ENCODE assay signal across 8 cellular contexts in the genomic region with DNA sequence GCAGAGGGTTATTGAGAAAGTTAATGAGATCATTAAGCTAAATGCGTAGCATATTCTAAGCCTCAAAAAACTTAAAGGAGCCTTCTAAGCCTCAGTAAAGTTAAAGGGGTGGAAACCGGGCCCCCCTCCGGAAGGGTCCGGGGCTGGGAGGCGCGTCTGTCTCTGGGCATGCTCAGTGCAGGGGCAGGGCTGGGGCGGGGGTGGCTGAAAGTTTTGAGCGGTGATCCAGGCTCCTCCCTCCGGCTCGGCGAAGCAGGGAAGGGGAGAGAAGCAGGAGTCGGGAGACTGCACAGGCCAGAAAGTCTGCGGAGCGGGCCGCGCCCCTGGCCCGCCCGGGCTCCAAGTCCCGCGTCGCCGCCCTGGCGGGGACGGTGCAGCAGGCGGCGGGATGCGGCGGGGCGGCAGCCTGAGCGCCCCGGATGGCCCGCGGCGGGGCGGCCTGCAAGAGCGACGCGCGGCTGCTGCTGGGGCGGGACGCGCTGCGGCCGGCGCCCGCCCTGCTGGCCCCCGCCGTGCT. TPM values are rescaled to one million over a fixed set of nuclear protein-coding genes. Genes with fewer than 3 reads are reported as not detected.
DNase-seq lines count a peak whose midpoint lies in the region; ATAC-seq and TF ChIP-seq lines count a peak whose summit lies in the region.

A gene (plus strand): TSS at position 240 of the 517 bp plus-strand sequence. CDS start 180 bp downstream, at position 420.

- H3K4me1 Mint-ChIP-seq in T-helper 1 cell treated with Interleukin-12 subunit alpha and Interleukin-12 subunit beta and Interleukin-4 antibody, amounts not matched to agents 30 μg/mL and 1 μg/mL, for 36 hours (ENCODE audit: low read depth), result peaks cover 8% of the 10 kb centered on the region
- H3K4me1 Mint-ChIP-seq in stimulated activated memory B cell treated with anti-CD40 and anti-IgM and Interleukin-4, amounts not matched to agents 10 μg/mL and 1 μg/mL and 100 μg/mL, for 72 hours, result peaks cover 6% of the 10 kb centered on the region

- peaks cover 6% of the 10 kb centered on the region for H3K9me3 ChIP-seq in ectodermal cell (ENCODE audit: control insufficient read depth, low read length)
- H3K9me3 ChIP-seq in liver (ENCODE audit: control insufficient read depth in 4 of 4, low read length in 3 of 4), result peaks cover 0 to 2% (median 0%) of the 10 kb centered on the region in 4 donors

- H3K36me3 ChIP-seq in ectodermal cell (ENCODE audit: control insufficient read depth, insufficient read depth, low read length) (no peaks in the 10 kb centered on the region), liver (ENCODE audit: control insufficient read depth in 4 of 4, insufficient read depth in 3 of 4, low read depth in 1 of 4, low read length in 3 of 4) (no peaks in the 10 kb centered on the region)

- H3K4me3 Mint-ChIP-seq in T-helper 1 cell treated with Interleukin-12 subunit alpha and Interleukin-12 subunit beta and Interleukin-4 antibody, amounts not matched to agents 30 μg/mL and 1 μg/mL, for 36 hours, result peak within 1 kb of the TSS; percentile 74
- H3K4me3 Mint-ChIP-seq in stimulated activated memory B cell treated with anti-CD40 and anti-IgM and Interleukin-4, amounts not matched to agents 10 μg/mL and 1 μg/mL and 100 μg/mL, for 72 hours, result peak within 1 kb of the TSS; percentile 57

- no peaks in the 10 kb centered on the region for H3K36me3 Mint-ChIP-seq in T-helper 1 cell treated with Interleukin-12 subunit alpha and Interleukin-12 subunit beta and Interleukin-4 antibody, amounts not matched to agents 30 μg/mL and 1 μg/mL, for 36 hours (ENCODE audit: low read depth)
- no peaks in the 10 kb centered on the region for H3K36me3 Mint-ChIP-seq in stimulated activated memory B cell treated with anti-CD40 and anti-IgM and Interleukin-4, amounts not matched to agents 10 μg/mL and 1 μg/mL and 100 μg/mL, for 72 hours

- TF ChIP-seq CTCF in liver (IDR thresholded peaks at IDR 0.05; ENCODE audit: low read depth, low read length, missing input control), result no peak

- H3K9me3 Mint-ChIP-seq in T-helper 1 cell treated with Interleukin-12 subunit alpha and Interleukin-12 subunit beta and Interleukin-4 antibody, amounts not matched to agents 30 μg/mL and 1 μg/mL, for 36 hours, result peaks cover 11% of the 10 kb centered on the region
- peaks cover 10% of the 10 kb centered on the region for H3K9me3 Mint-ChIP-seq in stimulated activated memory B cell treated with anti-CD40 and anti-IgM and Interleukin-4, amounts not matched to agents 10 μg/mL and 1 μg/mL and 100 μg/mL, for 72 hours

- no peak within 1 kb of the TSS for H3K27ac ChIP-seq in ectodermal cell (ENCODE audit: insufficient read depth, low read depth, low read length, poor library complexity, severe bottlenecking)
- H3K27ac ChIP-seq in liver (ENCODE audit: low read depth in 1 of 2, low read length in 2 of 2), result peak within 1 kb of the TSS in 1 of 2 donors; percentile 43

- TF ChIP-seq RAD21 in liver (IDR thresholded peaks at IDR 0.05), result no peak

- peak within 1 kb of the TSS; percentile 53 for H3K4me3 ChIP-seq in ectodermal cell (ENCODE audit: insufficient read depth, low read depth, low read length)
- peak within 1 kb of the TSS; percentile 32 to 62 (median 59) for H3K4me3 ChIP-seq in liver (ENCODE audit: low read depth in 1 of 3, low read length in 3 of 3)

- H3K27me3 ChIP-seq in ectodermal cell (ENCODE audit: control insufficient read depth, insufficient read depth, low read length, poor library complexity, severe bottlenecking), result peaks cover 36% of the 10 kb centered on the region
- peaks cover 0 to 10% (median 1%) of the 10 kb centered on the region in 4 donors for H3K27me3 ChIP-seq in liver (ENCODE audit: control insufficient read depth in 4 of 4, insufficient read depth in 4 of 4, low read length in 3 of 4)

- peak; percentile 43 for DNase-seq in DMS53 treated with DMSO at 0.1 percent for 48 hours (lab: John Stamatoyannopoulos, UW; ENCODE audit: unreplicated experiment)
- DNase-seq in KG1 (lab: John Stamatoyannopoulos, UW), result no peak

- no peak within 1 kb of the TSS for H3K27ac Mint-ChIP-seq in T-helper 1 cell treated with Interleukin-12 subunit alpha and Interleukin-12 subunit beta and Interleukin-4 antibody, amounts not matched to agents 30 μg/mL and 1 μg/mL, for 36 hours
- no peak within 1 kb of the TSS for H3K27ac Mint-ChIP-seq in stimulated activated memory B cell treated with anti-CD40 and anti-IgM and Interleukin-4, amounts not matched to agents 10 μg/mL and 1 μg/mL and 100 μg/mL, for 72 hours

- H3K9ac ChIP-seq in liver (ENCODE audit: low read depth in 1 of 2, low read length in 2 of 2), result peak within 1 kb of the TSS in 1 of 2 donors; percentile 6

- 0 to 1% methylated on average over 48 of the region's 48 CpGs for WGBS in ectodermal cell, 2 experiments
- 1% methylated on average over 48 of the region's 48 CpGs for WGBS in liver

- peaks cover 49% of the 10 kb centered on the region for H3K27me3 Mint-ChIP-seq in T-helper 1 cell treated with Interleukin-12 subunit alpha and Interleukin-12 subunit beta and Interleukin-4 antibody, amounts not matched to agents 30 μg/mL and 1 μg/mL, for 36 hours (ENCODE audit: low read depth)
- peaks cover 51% of the 10 kb centered on the region for H3K27me3 Mint-ChIP-seq in stimulated activated memory B cell treated with anti-CD40 and anti-IgM and Interleukin-4, amounts not matched to agents 10 μg/mL and 1 μg/mL and 100 μg/mL, for 72 hours

- peaks cover 26% of the 10 kb centered on the region for H3K4me1 ChIP-seq in ectodermal cell (ENCODE audit: control insufficient read depth, insufficient read depth, low read length)
- peaks cover 0 to 28% (median 15%) of the 10 kb centered on the region in 4 donors for H3K4me1 ChIP-seq in liver (ENCODE audit: control insufficient read depth in 4 of 4, insufficient read depth in 4 of 4, low read length in 3 of 4)

- ATAC-seq in HG03442 (IDR thresholded peaks at IDR 0.05; ENCODE audit: unreplicated experiment) (peak; percentile 32), GM19452 (IDR thresholded peaks at IDR 0.05; ENCODE audit: unreplicated experiment) (no peak)
- peak; percentile 40 for ATAC-seq in stimulated activated memory B cell treated with anti-CD40 and anti-IgM and Interleukin-4, amounts not matched to agents 10 μg/mL and 1 μg/mL and 100 μg/mL, for 72 hours

TF ChIP-seq in liver, 16 proteins besides CTCF, POLR2A, EP300 and RAD21:
- TF ChIP-seq, protein P1, sequence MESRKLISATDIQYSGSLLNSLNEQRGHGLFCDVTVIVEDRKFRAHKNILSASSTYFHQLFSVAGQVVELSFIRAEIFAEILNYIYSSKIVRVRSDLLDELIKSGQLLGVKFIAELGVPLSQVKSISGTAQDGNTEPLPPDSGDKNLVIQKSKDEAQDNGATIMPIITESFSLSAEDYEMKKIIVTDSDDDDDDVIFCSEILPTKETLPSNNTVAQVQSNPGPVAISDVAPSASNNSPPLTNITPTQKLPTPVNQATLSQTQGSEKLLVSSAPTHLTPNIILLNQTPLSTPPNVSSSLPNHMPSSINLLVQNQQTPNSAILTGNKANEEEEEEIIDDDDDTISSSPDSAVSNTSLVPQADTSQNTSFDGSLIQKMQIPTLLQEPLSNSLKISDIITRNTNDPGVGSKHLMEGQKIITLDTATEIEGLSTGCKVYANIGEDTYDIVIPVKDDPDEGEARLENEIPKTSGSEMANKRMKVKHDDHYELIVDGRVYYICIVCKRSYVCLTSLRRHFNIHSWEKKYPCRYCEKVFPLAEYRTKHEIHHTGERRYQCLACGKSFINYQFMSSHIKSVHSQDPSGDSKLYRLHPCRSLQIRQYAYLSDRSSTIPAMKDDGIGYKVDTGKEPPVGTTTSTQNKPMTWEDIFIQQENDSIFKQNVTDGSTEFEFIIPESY (IDR thresholded peaks at IDR 0.05), result no peak
- TF ChIP-seq HNF4A (conservative IDR thresholded peaks at IDR 0.05) (no peak), FOXA2 (IDR thresholded peaks at IDR 0.05) (no peak)
- TF ChIP-seq, protein P2, sequence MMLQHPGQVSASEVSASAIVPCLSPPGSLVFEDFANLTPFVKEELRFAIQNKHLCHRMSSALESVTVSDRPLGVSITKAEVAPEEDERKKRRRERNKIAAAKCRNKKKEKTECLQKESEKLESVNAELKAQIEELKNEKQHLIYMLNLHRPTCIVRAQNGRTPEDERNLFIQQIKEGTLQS (IDR thresholded peaks at IDR 0.05), result no peak
TF ChIP-seq in liver: peak in this region for 0.

RNA-seq across cellular contexts. Expression of the gene that starts here (rescaled TPM):
- 10.6 TPM for polyA plus RNA-seq in ectodermal cell (2013, experiment 1 of 4)
- polyA plus RNA-seq in ectodermal cell (2013, experiment 2 of 4), result 10.0 TPM
- polyA plus RNA-seq in ectodermal cell (2013, experiment 3 of 4), result 9.3 TPM
- 10.7 TPM for polyA plus RNA-seq in ectodermal cell (2013, experiment 4 of 4)
- total RNA-seq in liver, result 10 to 100 TPM in 1 of 2 donors, 1 to 10 TPM in 1; 4.9 to 10.9 TPM
- 1 to 10 TPM in 1 of 2 donors, under 1 TPM in 1; 0.76 to 1.5 TPM for polyA plus RNA-seq in liver
